Comparison of ENCODE assay signal across 24 cellular contexts in genomic region chr17:36742267-36743000, GRCh38.
DNase-seq lines count a peak whose midpoint lies in the region; ATAC-seq and TF ChIP-seq lines count a peak whose summit lies in the region.
"Had no signal": no experiment of that assay in that cellular context is flagged by ENCODE, and none has a peak within 500 bp of the region (broad histone marks: within the 10 kb centered on the region; RNA-seq: fewer than 3 reads in every experiment).

No MANE protein-coding gene starts in this region.

- no peaks in the 10 kb centered on the region for H3K27me3 ChIP-seq in neural cell (ENCODE audit: insufficient read depth, low read depth, low read length)
- H3K27me3 ChIP-seq: thyroid gland had no signal

- no peak overlapping the region for H3K9ac ChIP-seq in neural cell (ENCODE audit: low read length)

- H2AFZ ChIP-seq in neural cell (ENCODE audit: low read depth, low read length), result no peak overlapping the region

- no peak for TF ChIP-seq EP300 in neural cell (conservative IDR thresholded peaks at IDR 0.05; ENCODE audit: poor library complexity, severe bottlenecking)

- no peak for TF ChIP-seq CTCF in brain (conservative IDR thresholded peaks at IDR 0.05)
- TF ChIP-seq CTCF in neural cell (IDR thresholded peaks at IDR 0.05; ENCODE audit: poor library complexity, severe bottlenecking), result no peak
- TF ChIP-seq CTCF in MCF 10A (IDR thresholded peaks at IDR 0.05; ENCODE audit: unreplicated experiment), result no peak

- TF ChIP-seq RAD21 in neural cell (conservative IDR thresholded peaks at IDR 0.05), result peak; percentile 12

- peaks cover 40% of the 10 kb centered on the region for H3K4me1 Mint-ChIP-seq in brain
- no peaks in the 10 kb centered on the region for H3K4me1 Mint-ChIP-seq in MCF 10A (ENCODE audit: insufficient read depth, unreplicated experiment)
- H3K4me1 Mint-ChIP-seq in activated CD8-positive, alpha-beta T cell treated with anti-CD3 and anti-CD28 coated beads, Interleukin-2, amount 10 ng/mL, durations not matched to agents 7 days and 5 days (ENCODE audit: low read depth), result no peaks in the 10 kb centered on the region
- H3K4me1 Mint-ChIP-seq: activated CD4-positive, alpha-beta memory T cell treated with anti-CD3 and anti-CD28 coated beads, Interleukin-2, amount 10 ng/mL, durations not matched to agents 7 days and 5 days had no signal

- peak overlapping the region in 3 of 5 experiments; percentile 19 to 91 (median 29) for H3K27ac Mint-ChIP-seq in brain
- H3K27ac Mint-ChIP-seq in MCF 10A (ENCODE audit: low read depth, unreplicated experiment), result no peak overlapping the region
- no peak overlapping the region for H3K27ac Mint-ChIP-seq in activated CD8-positive, alpha-beta T cell treated with anti-CD3 and anti-CD28 coated beads, Interleukin-2, amount 10 ng/mL, durations not matched to agents 7 days and 5 days
- H3K27ac Mint-ChIP-seq: activated CD4-positive, alpha-beta memory T cell treated with anti-CD3 and anti-CD28 coated beads, Interleukin-2, amount 10 ng/mL, durations not matched to agents 7 days and 5 days; natural killer cell had no signal

- ATAC-seq in activated CD8-positive, alpha-beta T cell treated with anti-CD3 and anti-CD28 coated beads, Interleukin-2, amount 10 ng/mL, durations not matched to agents 7 days and 5 days, result no peak
- ATAC-seq in GM19328 (IDR thresholded peaks at IDR 0.05; ENCODE audit: unreplicated experiment), result no peak
- ATAC-seq: heart right ventricle; sciatic nerve; stimulated activated naive CD8-positive, alpha-beta T cell treated with anti-CD3 and anti-CD28 coated beads, Interleukin-15, Interleukin-2, amounts not matched to agents 100 U/mL and 50 U/mL, for 24 hours had no signal

- no peaks in the 10 kb centered on the region for H3F3A ChIP-seq in neural cell (ENCODE audit: insufficient read depth, low read length, poor library complexity, severe bottlenecking)

- intact Hi-C loops in MCF 10A (cut with micrococcal nuclease), result no loop called here

- H3K9me3 Mint-ChIP-seq in brain, result peaks cover 0 to 15% (median 8%) of the 10 kb centered on the region in 5 experiments
- no peaks in the 10 kb centered on the region for H3K9me3 Mint-ChIP-seq in MCF 10A (ENCODE audit: unreplicated experiment)
- H3K9me3 Mint-ChIP-seq in activated CD8-positive, alpha-beta T cell treated with anti-CD3 and anti-CD28 coated beads, Interleukin-2, amount 10 ng/mL, durations not matched to agents 7 days and 5 days (ENCODE audit: insufficient read depth), result no peaks in the 10 kb centered on the region
- H3K9me3 Mint-ChIP-seq: activated CD4-positive, alpha-beta memory T cell treated with anti-CD3 and anti-CD28 coated beads, Interleukin-2, amount 10 ng/mL, durations not matched to agents 7 days and 5 days had no signal

- CTCF ChIA-PET in MCF 10A (lab: Yijun Ruan, JAX), result no interaction called here
- CTCF ChIA-PET in activated CD8-positive, alpha-beta T cell treated with anti-CD3 and anti-CD28 coated beads, Interleukin-2, amount 10 ng/mL, durations not matched to agents 7 days and 5 days (lab: Charles Lee), result interaction anchor here (0.9 kb wide), 1 partner anchor 13 kb away, joined by 3 read pairs; no protein-coding TSS in a partner anchor

- peaks cover 6% of the 10 kb centered on the region for H3K9me3 ChIP-seq in neural cell (ENCODE audit: low read length)
- H3K9me3 ChIP-seq: thyroid gland had no signal

- no peaks in the 10 kb centered on the region for H3K9me2 ChIP-seq in neural cell (ENCODE audit: insufficient read depth, low read length)

- no peak overlapping the region for H3K4me3 ChIP-seq in neural cell (ENCODE audit: low read length)
- H3K4me3 ChIP-seq: heart right ventricle, left ventricle myocardium inferior, thyroid gland had no signal

- no peaks in the 10 kb centered on the region for H3K79me2 ChIP-seq in neural cell (replicated peaks; ENCODE audit: insufficient read depth, low read length)

- POLR2A ChIA-PET in MCF 10A (lab: Yijun Ruan, JAX), result interaction anchor here (0.6 kb wide), 1 partner anchor 11 kb away, joined by 3 read pairs; no protein-coding TSS in a partner anchor
- POLR2A ChIA-PET in activated CD8-positive, alpha-beta T cell treated with anti-CD3 and anti-CD28 coated beads, Interleukin-2, amount 10 ng/mL, durations not matched to agents 7 days and 5 days (lab: Charles Lee), result no interaction called here

- no TSS peak for BruUV-seq in MCF 10A (replicated peaks; lab: Mats Ljungman, UMichigan)

- H3K27me3 Mint-ChIP-seq in brain (peaks cover 17% of the 10 kb centered on the region), MCF 10A (ENCODE audit: insufficient read depth, unreplicated experiment) (peaks cover 54% of the 10 kb centered on the region)
- peaks cover 5% of the 10 kb centered on the region for H3K27me3 Mint-ChIP-seq in activated CD8-positive, alpha-beta T cell treated with anti-CD3 and anti-CD28 coated beads, Interleukin-2, amount 10 ng/mL, durations not matched to agents 7 days and 5 days (ENCODE audit: low read depth)

- DNase-seq in DMS79 treated with DMSO at 0.1 percent for 48 hours (lab: John Stamatoyannopoulos, UW) (peak; percentile 36), NCI-H1092 treated with DMSO at 0.1 percent for 48 hours (lab: John Stamatoyannopoulos, UW) (peak; percentile 6), NCI-H2171 (lab: John Stamatoyannopoulos, UW) (no peak), MCF 10A (ENCODE audit: unreplicated experiment) (no peak)
- DNase-seq in activated CD8-positive, alpha-beta T cell treated with anti-CD3 and anti-CD28 coated beads, Interleukin-2, amount 10 ng/mL, durations not matched to agents 7 days and 5 days, result no peak
- DNase-seq: activated CD4-positive, alpha-beta memory T cell treated with anti-CD3 and anti-CD28 coated beads, Interleukin-2, amount 10 ng/mL, durations not matched to agents 7 days and 5 days; activated CD4-positive, CD25-positive, alpha-beta regulatory T cell; activated effector memory CD4-positive, alpha-beta T cell treated with anti-CD3 and anti-CD28 coated beads, Interleukin-2, amount 50 U/mL, for 16 hours; effector CD8-positive, alpha-beta T cell; heart right ventricle; KBM-7; left ventricle myocardium inferior; MM.1S; natural killer cell; NCI-H1694; NCI-H446; SHP77; stimulated activated naive CD8-positive, alpha-beta T cell treated with anti-CD3 and anti-CD28 coated beads, Interleukin-15, Interleukin-2, amounts not matched to agents 100 U/mL and 50 U/mL, for 24 hours; thyroid gland had no signal

- H3K36me3 ChIP-seq in neural cell (ENCODE audit: insufficient read depth, low read length), result no peaks in the 10 kb centered on the region
- H3K36me3 ChIP-seq: heart right ventricle, left ventricle myocardium inferior, thyroid gland had no signal

- H3K4me3 Mint-ChIP-seq in brain (no peak overlapping the region), MCF 10A (ENCODE audit: unreplicated experiment) (no peak overlapping the region)
- no peak overlapping the region for H3K4me3 Mint-ChIP-seq in activated CD8-positive, alpha-beta T cell treated with anti-CD3 and anti-CD28 coated beads, Interleukin-2, amount 10 ng/mL, durations not matched to agents 7 days and 5 days
- H3K4me3 Mint-ChIP-seq: activated CD4-positive, alpha-beta memory T cell treated with anti-CD3 and anti-CD28 coated beads, Interleukin-2, amount 10 ng/mL, durations not matched to agents 7 days and 5 days; natural killer cell had no signal

- H3K36me3 Mint-ChIP-seq in brain (no peaks in the 10 kb centered on the region), MCF 10A (ENCODE audit: insufficient read depth, unreplicated experiment) (no peaks in the 10 kb centered on the region)
- H3K36me3 Mint-ChIP-seq in activated CD8-positive, alpha-beta T cell treated with anti-CD3 and anti-CD28 coated beads, Interleukin-2, amount 10 ng/mL, durations not matched to agents 7 days and 5 days (ENCODE audit: low read depth), result no peaks in the 10 kb centered on the region
- H3K36me3 Mint-ChIP-seq: natural killer cell had no signal

- H3K27ac ChIP-seq in neural cell (ENCODE audit: low read length), result peak overlapping the region; percentile 12
- H3K27ac ChIP-seq: C4-2B, heart right ventricle, left ventricle myocardium inferior, thyroid gland had no signal

- no peaks in the 10 kb centered on the region for H4K20me1 ChIP-seq in neural cell (ENCODE audit: insufficient read depth)

- H3K4me2 ChIP-seq in neural cell (ENCODE audit: low read length), result no peak overlapping the region

TF ChIP-seq in neural cell, 6 proteins besides CTCF, POLR2A, EP300 and RAD21:
- no peak for TF ChIP-seq MXI1 (conservative IDR thresholded peaks at IDR 0.05; ENCODE audit: poor library complexity, severe bottlenecking)
- TF ChIP-seq POLR2AphosphoS5 (IDR thresholded peaks at IDR 0.05), result peak; percentile 20
TF ChIP-seq in neural cell: peak in this region for 1.

Comparison
In these comparisons a context has a peak if more than half of its experiments do, and no peak if none do; other contexts are left out.
1. DNase-seq: peak in DMS79 treated with DMSO at 0.1 percent for 48 hours (single experiment) and NCI-H1092 treated with DMSO at 0.1 percent for 48 hours (single experiment); none in NCI-H2171 (single experiment), MCF 10A (single experiment) and activated CD8-positive, alpha-beta T cell treated with anti-CD3 and anti-CD28 coated beads, Interleukin-2, amount 10 ng/mL, durations not matched to agents 7 days and 5 days (single experiment).
2. H3K27ac Mint-ChIP-seq: peak in brain (3 of 5); none in MCF 10A (single experiment) and activated CD8-positive, alpha-beta T cell treated with anti-CD3 and anti-CD28 coated beads, Interleukin-2, amount 10 ng/mL, durations not matched to agents 7 days and 5 days (single experiment).